Comparison of ENCODE assay signal across 8 cellular contexts in genomic region chr10:84715911-84716310, GRCh38.
DNase-seq lines count a peak whose midpoint lies in the region; ATAC-seq and TF ChIP-seq lines count a peak whose summit lies in the region.

No MANE protein-coding gene starts in this region.

- no peak overlapping the region for H3K4me3 Mint-ChIP-seq in activated CD8-positive, alpha-beta memory T cell treated with anti-CD3 and anti-CD28 coated beads, Interleukin-2, amount 10 ng/mL, durations not matched to agents 7 days and 5 days

- peaks cover 5% of the 10 kb centered on the region for H3K27me3 Mint-ChIP-seq in activated CD8-positive, alpha-beta memory T cell treated with anti-CD3 and anti-CD28 coated beads, Interleukin-2, amount 10 ng/mL, durations not matched to agents 7 days and 5 days

- ATAC-seq in left lobe of liver, result peak; percentile 90
- ATAC-seq in activated CD8-positive, alpha-beta memory T cell treated with anti-CD3 and anti-CD28 coated beads, Interleukin-2, amount 10 ng/mL, durations not matched to agents 7 days and 5 days, result no peak
- ATAC-seq in GM18520 (IDR thresholded peaks at IDR 0.05; ENCODE audit: unreplicated experiment), result no peak

- CTCF ChIA-PET in activated CD8-positive, alpha-beta memory T cell treated with anti-CD3 and anti-CD28 coated beads, Interleukin-2, amount 10 ng/mL, durations not matched to agents 7 days and 5 days (lab: Charles Lee), result interaction anchor here (1.8 to 3.1 kb wide), 2 partner anchors 22 to 176 kb away, joined by 8 to 10 read pairs; no protein-coding TSS in a partner anchor

- H3K27ac ChIP-seq in VCaP, result no peak overlapping the region

- H3K27ac Mint-ChIP-seq in activated CD8-positive, alpha-beta memory T cell treated with anti-CD3 and anti-CD28 coated beads, Interleukin-2, amount 10 ng/mL, durations not matched to agents 7 days and 5 days, result no peak overlapping the region

- TF ChIP-seq CTCF in VCaP (conservative IDR thresholded peaks at IDR 0.05), result peak; percentile 66

- no peaks in the 10 kb centered on the region for H3K36me3 Mint-ChIP-seq in activated CD8-positive, alpha-beta memory T cell treated with anti-CD3 and anti-CD28 coated beads, Interleukin-2, amount 10 ng/mL, durations not matched to agents 7 days and 5 days

- H3K9me3 Mint-ChIP-seq in activated CD8-positive, alpha-beta memory T cell treated with anti-CD3 and anti-CD28 coated beads, Interleukin-2, amount 10 ng/mL, durations not matched to agents 7 days and 5 days (ENCODE audit: low read depth), result no peaks in the 10 kb centered on the region

- DNase-seq in EL (peak; percentile 40), GM19240 (ENCODE audit: insufficient read length, low spot score) (peak; percentile 19), HK-2 (ENCODE audit: unreplicated experiment) (peak; percentile 31), left lobe of liver (ENCODE audit: low spot score) (no peak), activated T-cell treated with anti-CD3 and anti-CD28 coated beads for 4 hours (no peak)
- DNase-seq in activated CD8-positive, alpha-beta memory T cell treated with anti-CD3 and anti-CD28 coated beads, Interleukin-2, amount 10 ng/mL, durations not matched to agents 7 days and 5 days, result no peak

- no peaks in the 10 kb centered on the region for H3K4me1 Mint-ChIP-seq in activated CD8-positive, alpha-beta memory T cell treated with anti-CD3 and anti-CD28 coated beads, Interleukin-2, amount 10 ng/mL, durations not matched to agents 7 days and 5 days

Comparison
In these comparisons a context has a peak if more than half of its experiments do, and no peak if none do; other contexts are left out.
1. DNase-seq: peak in EL (single experiment), GM19240 (single experiment) and HK-2 (single experiment); none in left lobe of liver (single experiment), activated CD8-positive, alpha-beta memory T cell treated with anti-CD3 and anti-CD28 coated beads, Interleukin-2, amount 10 ng/mL, durations not matched to agents 7 days and 5 days (single experiment) and activated T-cell treated with anti-CD3 and anti-CD28 coated beads for 4 hours (single experiment).